Comparison of ENCODE assay signal across 32 cellular contexts in genomic region chr21:39979321-39979720, GRCh38.
"Had no signal": no experiment of that assay in that cellular context is flagged by ENCODE, and none has a peak within 500 bp of the region (broad histone marks: within the 10 kb centered on the region; RNA-seq: fewer than 3 reads in every experiment).

No MANE protein-coding gene starts in this region.

- H3K9me3 ChIP-seq: adrenal gland, body of pancreas, esophagus muscularis mucosa, gastrocnemius medialis, heart left ventricle had no signal

- H3K4me3 ChIP-seq: adrenal gland, body of pancreas, esophagus muscularis mucosa, gastrocnemius medialis, heart left ventricle had no signal

- H3K27me3 ChIP-seq: adrenal gland, body of pancreas, foreskin keratinocyte had no signal

- H3K27ac ChIP-seq: adrenal gland, body of pancreas, esophagus muscularis mucosa, foreskin keratinocyte, gastrocnemius medialis, heart left ventricle, VCaP had no signal

- H3K36me3 ChIP-seq: adrenal gland, esophagus muscularis mucosa, gastrocnemius medialis, heart left ventricle had no signal

- FAIRE-seq: colon had no signal

- H3K4me1 ChIP-seq: adrenal gland, body of pancreas, foreskin keratinocyte, gastrocnemius medialis, heart left ventricle had no signal

- DNase-seq: activated CD4-positive, alpha-beta memory T cell treated with anti-CD3 and anti-CD28 coated beads for 36 hours; activated CD4-positive, alpha-beta T cell treated with anti-CD3 and anti-CD28 coated beads for 36 hours; activated CD4-positive, alpha-beta T cell treated with anti-CD3 and anti-CD28 coated beads, Interleukin-2, amount 10 ng/mL, durations not matched to agents 24 days and 14 days; activated CD4-positive, CD25-positive, alpha-beta regulatory T cell; activated CD4-positive, CD25-positive, alpha-beta regulatory T cell treated with anti-CD3 and anti-CD28 coated beads, Interleukin-2, amount 50 U/mL, for 72 hours; activated CD8-positive, alpha-beta memory T cell treated with anti-CD3 and anti-CD28 coated beads, Interleukin-2, amount 10 ng/mL, durations not matched to agents 7 days and 5 days; activated CD8-positive, alpha-beta memory T cell treated with anti-CD3 and anti-CD28 coated beads, Interleukin-2, amount 50 U/mL, for 4 hours; activated CD8-positive, alpha-beta T cell treated with anti-CD3 and anti-CD28 coated beads, Interleukin-2, amount 10 ng/mL, durations not matched to agents 7 days and 5 days; activated effector memory CD4-positive, alpha-beta T cell treated with anti-CD3 and anti-CD28 coated beads, Interleukin-2, amount 50 U/mL, for 16 hours; activated naive CD4-positive, alpha-beta T cell treated with anti-CD3 and anti-CD28 coated beads for 36 hours; activated naive CD8-positive, alpha-beta T cell treated with anti-CD3 and anti-CD28 coated beads for 36 hours; activated naive CD8-positive, alpha-beta T cell treated with anti-CD3 and anti-CD28 coated beads, Interleukin-2, amount 50 U/mL, for 24 hours; activated T-cell treated with anti-CD3 and anti-CD28 coated beads, Interleukin-2, amount 50 U/mL, for 1 hour; activated T-cell treated with anti-CD3 and anti-CD28 coated beads, Interleukin-2, amount 50 U/mL, for 48 hours; adrenal gland; amygdala; aorta; body of pancreas; caudate nucleus; cortex of kidney; dermis blood vessel endothelial cell; effector CD4-positive, alpha-beta T cell; effector memory CD8-positive, alpha-beta T cell; erythroblast; foreskin keratinocyte; gastrocnemius medialis; glutamatergic neuron; heart left ventricle; T-helper 2 cell had no signal

- ATAC-seq: activated CD4-positive, alpha-beta T cell treated with anti-CD3 and anti-CD28 coated beads for 36 hours; activated CD8-positive, alpha-beta memory T cell treated with anti-CD3 and anti-CD28 coated beads, Interleukin-2, amount 10 ng/mL, durations not matched to agents 7 days and 5 days; activated CD8-positive, alpha-beta T cell treated with anti-CD3 and anti-CD28 coated beads, Interleukin-2, amount 10 ng/mL, durations not matched to agents 7 days and 5 days; activated naive CD8-positive, alpha-beta T cell treated with anti-CD3 and anti-CD28 coated beads, Interleukin-2, amount 50 U/mL, for 24 hours; body of pancreas; effector memory CD8-positive, alpha-beta T cell; foreskin keratinocyte; gastrocnemius medialis; heart left ventricle had no signal
